24 cellular contexts compared by ENCODE assay signal in the genomic region with DNA sequence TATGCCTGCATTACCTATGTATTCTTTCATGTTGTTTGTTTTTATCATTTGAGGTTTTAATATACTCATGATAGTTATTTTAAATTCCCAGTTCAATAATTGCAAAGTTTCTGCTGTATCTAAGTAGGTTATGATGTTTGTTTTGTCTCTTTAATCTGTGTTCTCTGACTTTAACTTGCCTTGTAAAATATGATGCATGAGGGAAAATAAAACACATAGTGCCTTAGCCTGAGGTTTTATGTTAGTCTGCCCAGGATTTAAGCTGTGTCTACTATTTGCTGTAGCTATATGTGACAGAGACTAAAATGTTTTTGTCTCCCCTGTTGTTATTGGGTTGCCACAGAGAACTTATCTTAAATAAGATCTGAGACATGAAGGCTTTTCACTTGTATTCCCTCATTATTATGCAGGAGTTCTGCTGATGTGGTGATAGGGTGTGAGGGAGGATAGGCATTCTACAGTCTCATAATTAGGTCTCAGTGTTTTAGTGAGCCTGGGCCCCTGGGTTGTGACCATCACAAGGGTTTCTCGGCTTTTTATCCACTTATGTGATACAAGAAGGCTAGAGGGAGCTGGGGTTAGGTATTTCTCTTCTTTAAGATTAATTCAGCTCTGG.
"Had no signal": no experiment of that assay in that cellular context is flagged by ENCODE, and none has a peak within 500 bp of the region (broad histone marks: within the 10 kb centered on the region; RNA-seq: fewer than 3 reads in every experiment).

No MANE protein-coding gene starts in this region.

- H3K4me1 ChIP-seq: ascending aorta, SJSA1 had no signal

- DNase-seq: activated CD4-positive, alpha-beta memory T cell treated with anti-CD3 and anti-CD28 coated beads for 36 hours; activated CD4-positive, alpha-beta T cell treated with anti-CD3 and anti-CD28 coated beads for 48 hours; activated CD4-positive, CD25-positive, alpha-beta regulatory T cell treated with anti-CD3 and anti-CD28 coated beads, Interleukin-2, amount 50 U/mL, for 72 hours; activated CD8-positive, alpha-beta memory T cell treated with anti-CD3 and anti-CD28 coated beads for 24 hours; activated effector memory CD4-positive, alpha-beta T cell treated with anti-CD3 and anti-CD28 coated beads, Interleukin-2, amount 50 U/mL, for 16 hours; activated naive CD4-positive, alpha-beta T cell treated with Interleukin-2 at 50 U/mL for 16 hours; activated naive CD8-positive, alpha-beta T cell treated with anti-CD3 and anti-CD28 coated beads, Interleukin-2, amount 50 U/mL, for 24 hours; activated T-cell treated with anti-CD3 and anti-CD28 coated beads, Interleukin-2, amount 50 U/mL, for 4 hours; amniotic stem cell; body of pancreas; central memory CD4-positive, alpha-beta T cell; MG63; MV-4-11; NCI-H1417 treated with DMSO at 0.1 percent for 48 hours; NCI-H1694; NCI-H2029; NCI-H2107; NCI-H345; NCI-H524 had no signal

- H3K9me3 ChIP-seq: ascending aorta, body of pancreas, MG63, SJSA1 had no signal

- H3K36me3 ChIP-seq: ascending aorta, MG63, SJSA1 had no signal

- H3K27me3 ChIP-seq: ascending aorta, body of pancreas, MG63, SJSA1 had no signal

- H3K27ac ChIP-seq: ascending aorta, body of pancreas, coronary artery, SJSA1 had no signal

- H3K4me3 ChIP-seq: ascending aorta, body of pancreas, coronary artery, MG63, SJSA1 had no signal

- ATAC-seq: activated naive CD4-positive, alpha-beta T cell treated with anti-CD3 and anti-CD28 coated beads, Interleukin-2, amount 50 U/mL, for 72 hours; activated naive CD8-positive, alpha-beta T cell treated with anti-CD3 and anti-CD28 coated beads, Interleukin-2, amount 50 U/mL, for 24 hours; activated T-cell treated with anti-CD3 and anti-CD28 coated beads, Interleukin-2, amount 50 U/mL, for 4 hours; body of pancreas; WTC11 had no signal
